In genomic region chr17:30104575-30105339, GRCh38 we compare ENCODE assay signal across 1 cellular context.
TF ChIP-seq lines count a peak whose summit lies in the region.

No MANE protein-coding gene starts in this region.

TF ChIP-seq in HepG2, 621 proteins besides CTCF, POLR2A, EP300 and RAD21 (continued from another document and continues in another):
- TF ChIP-seq, protein P1, sequence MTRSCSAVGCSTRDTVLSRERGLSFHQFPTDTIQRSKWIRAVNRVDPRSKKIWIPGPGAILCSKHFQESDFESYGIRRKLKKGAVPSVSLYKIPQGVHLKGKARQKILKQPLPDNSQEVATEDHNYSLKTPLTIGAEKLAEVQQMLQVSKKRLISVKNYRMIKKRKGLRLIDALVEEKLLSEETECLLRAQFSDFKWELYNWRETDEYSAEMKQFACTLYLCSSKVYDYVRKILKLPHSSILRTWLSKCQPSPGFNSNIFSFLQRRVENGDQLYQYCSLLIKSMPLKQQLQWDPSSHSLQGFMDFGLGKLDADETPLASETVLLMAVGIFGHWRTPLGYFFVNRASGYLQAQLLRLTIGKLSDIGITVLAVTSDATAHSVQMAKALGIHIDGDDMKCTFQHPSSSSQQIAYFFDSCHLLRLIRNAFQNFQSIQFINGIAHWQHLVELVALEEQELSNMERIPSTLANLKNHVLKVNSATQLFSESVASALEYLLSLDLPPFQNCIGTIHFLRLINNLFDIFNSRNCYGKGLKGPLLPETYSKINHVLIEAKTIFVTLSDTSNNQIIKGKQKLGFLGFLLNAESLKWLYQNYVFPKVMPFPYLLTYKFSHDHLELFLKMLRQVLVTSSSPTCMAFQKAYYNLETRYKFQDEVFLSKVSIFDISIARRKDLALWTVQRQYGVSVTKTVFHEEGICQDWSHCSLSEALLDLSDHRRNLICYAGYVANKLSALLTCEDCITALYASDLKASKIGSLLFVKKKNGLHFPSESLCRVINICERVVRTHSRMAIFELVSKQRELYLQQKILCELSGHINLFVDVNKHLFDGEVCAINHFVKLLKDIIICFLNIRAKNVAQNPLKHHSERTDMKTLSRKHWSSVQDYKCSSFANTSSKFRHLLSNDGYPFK (CRISPR knock-in tag; IDR thresholded peaks at IDR 0.05; ENCODE audit: borderline replicate concordance): peak; percentile 19; the same call in 1 of the 2 replicates
- 0 out of 2 replicates have a peak, but pooled peaks have one; percentile 26 for TF ChIP-seq ZBTB33 (CRISPR knock-in tag; IDR thresholded peaks at IDR 0.05)
- no peak for TF ChIP-seq ZBTB3 (CRISPR knock-in tag; IDR thresholded peaks at IDR 0.05; ENCODE audit: borderline replicate concordance, low read depth)
- TF ChIP-seq, protein P2, sequence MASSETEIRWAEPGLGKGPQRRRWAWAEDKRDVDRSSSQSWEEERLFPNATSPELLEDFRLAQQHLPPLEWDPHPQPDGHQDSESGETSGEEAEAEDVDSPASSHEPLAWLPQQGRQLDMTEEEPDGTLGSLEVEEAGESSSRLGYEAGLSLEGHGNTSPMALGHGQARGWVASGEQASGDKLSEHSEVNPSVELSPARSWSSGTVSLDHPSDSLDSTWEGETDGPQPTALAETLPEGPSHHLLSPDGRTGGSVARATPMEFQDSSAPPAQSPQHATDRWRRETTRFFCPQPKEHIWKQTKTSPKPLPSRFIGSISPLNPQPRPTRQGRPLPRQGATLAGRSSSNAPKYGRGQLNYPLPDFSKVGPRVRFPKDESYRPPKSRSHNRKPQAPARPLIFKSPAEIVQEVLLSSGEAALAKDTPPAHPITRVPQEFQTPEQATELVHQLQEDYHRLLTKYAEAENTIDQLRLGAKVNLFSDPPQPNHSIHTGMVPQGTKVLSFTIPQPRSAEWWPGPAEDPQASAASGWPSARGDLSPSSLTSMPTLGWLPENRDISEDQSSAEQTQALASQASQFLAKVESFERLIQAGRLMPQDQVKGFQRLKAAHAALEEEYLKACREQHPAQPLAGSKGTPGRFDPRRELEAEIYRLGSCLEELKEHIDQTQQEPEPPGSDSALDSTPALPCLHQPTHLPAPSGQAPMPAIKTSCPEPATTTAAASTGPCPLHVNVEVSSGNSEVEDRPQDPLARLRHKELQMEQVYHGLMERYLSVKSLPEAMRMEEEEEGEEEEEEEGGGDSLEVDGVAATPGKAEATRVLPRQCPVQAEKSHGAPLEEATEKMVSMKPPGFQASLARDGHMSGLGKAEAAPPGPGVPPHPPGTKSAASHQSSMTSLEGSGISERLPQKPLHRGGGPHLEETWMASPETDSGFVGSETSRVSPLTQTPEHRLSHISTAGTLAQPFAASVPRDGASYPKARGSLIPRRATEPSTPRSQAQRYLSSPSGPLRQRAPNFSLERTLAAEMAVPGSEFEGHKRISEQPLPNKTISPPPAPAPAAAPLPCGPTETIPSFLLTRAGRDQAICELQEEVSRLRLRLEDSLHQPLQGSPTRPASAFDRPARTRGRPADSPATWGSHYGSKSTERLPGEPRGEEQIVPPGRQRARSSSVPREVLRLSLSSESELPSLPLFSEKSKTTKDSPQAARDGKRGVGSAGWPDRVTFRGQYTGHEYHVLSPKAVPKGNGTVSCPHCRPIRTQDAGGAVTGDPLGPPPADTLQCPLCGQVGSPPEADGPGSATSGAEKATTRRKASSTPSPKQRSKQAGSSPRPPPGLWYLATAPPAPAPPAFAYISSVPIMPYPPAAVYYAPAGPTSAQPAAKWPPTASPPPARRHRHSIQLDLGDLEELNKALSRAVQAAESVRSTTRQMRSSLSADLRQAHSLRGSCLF (CRISPR knock-in tag; IDR thresholded peaks at IDR 0.05; ENCODE audit: borderline replicate concordance): no peak
- no peak for TF ChIP-seq ZNF33A (CRISPR knock-in tag; IDR thresholded peaks at IDR 0.05; ENCODE audit: borderline replicate concordance)
- no peak for TF ChIP-seq ZNF496 (CRISPR knock-in tag; IDR thresholded peaks at IDR 0.05; ENCODE audit: insufficient replicate concordance)
- TF ChIP-seq, protein P3, sequence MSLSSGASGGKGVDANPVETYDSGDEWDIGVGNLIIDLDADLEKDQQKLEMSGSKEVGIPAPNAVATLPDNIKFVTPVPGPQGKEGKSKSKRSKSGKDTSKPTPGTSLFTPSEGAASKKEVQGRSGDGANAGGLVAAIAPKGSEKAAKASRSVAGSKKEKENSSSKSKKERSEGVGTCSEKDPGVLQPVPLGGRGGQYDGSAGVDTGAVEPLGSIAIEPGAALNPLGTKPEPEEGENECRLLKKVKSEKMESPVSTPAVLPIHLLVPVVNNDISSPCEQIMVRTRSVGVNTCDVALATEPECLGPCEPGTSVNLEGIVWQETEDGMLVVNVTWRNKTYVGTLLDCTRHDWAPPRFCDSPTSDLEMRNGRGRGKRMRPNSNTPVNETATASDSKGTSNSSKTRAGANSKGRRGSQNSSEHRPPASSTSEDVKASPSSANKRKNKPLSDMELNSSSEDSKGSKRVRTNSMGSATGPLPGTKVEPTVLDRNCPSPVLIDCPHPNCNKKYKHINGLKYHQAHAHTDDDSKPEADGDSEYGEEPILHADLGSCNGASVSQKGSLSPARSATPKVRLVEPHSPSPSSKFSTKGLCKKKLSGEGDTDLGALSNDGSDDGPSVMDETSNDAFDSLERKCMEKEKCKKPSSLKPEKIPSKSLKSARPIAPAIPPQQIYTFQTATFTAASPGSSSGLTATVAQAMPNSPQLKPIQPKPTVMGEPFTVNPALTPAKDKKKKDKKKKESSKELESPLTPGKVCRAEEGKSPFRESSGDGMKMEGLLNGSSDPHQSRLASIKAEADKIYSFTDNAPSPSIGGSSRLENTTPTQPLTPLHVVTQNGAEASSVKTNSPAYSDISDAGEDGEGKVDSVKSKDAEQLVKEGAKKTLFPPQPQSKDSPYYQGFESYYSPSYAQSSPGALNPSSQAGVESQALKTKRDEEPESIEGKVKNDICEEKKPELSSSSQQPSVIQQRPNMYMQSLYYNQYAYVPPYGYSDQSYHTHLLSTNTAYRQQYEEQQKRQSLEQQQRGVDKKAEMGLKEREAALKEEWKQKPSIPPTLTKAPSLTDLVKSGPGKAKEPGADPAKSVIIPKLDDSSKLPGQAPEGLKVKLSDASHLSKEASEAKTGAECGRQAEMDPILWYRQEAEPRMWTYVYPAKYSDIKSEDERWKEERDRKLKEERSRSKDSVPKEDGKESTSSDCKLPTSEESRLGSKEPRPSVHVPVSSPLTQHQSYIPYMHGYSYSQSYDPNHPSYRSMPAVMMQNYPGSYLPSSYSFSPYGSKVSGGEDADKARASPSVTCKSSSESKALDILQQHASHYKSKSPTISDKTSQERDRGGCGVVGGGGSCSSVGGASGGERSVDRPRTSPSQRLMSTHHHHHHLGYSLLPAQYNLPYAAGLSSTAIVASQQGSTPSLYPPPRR (CRISPR knock-in tag; IDR thresholded peaks at IDR 0.05; ENCODE audit: borderline replicate concordance): no peak
- no peak for TF ChIP-seq ZNF230 (CRISPR knock-in tag; IDR thresholded peaks at IDR 0.05)
- TF ChIP-seq, protein P4, sequence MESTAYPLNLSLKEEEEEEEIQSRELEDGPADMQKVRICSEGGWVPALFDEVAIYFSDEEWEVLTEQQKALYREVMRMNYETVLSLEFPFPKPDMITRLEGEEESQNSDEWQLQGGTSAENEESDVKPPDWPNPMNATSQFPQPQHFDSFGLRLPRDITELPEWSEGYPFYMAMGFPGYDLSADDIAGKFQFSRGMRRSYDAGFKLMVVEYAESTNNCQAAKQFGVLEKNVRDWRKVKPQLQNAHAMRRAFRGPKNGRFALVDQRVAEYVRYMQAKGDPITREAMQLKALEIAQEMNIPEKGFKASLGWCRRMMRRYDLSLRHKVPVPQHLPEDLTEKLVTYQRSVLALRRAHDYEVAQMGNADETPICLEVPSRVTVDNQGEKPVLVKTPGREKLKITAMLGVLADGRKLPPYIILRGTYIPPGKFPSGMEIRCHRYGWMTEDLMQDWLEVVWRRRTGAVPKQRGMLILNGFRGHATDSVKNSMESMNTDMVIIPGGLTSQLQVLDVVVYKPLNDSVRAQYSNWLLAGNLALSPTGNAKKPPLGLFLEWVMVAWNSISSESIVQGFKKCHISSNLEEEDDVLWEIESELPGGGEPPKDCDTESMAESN (CRISPR knock-in tag; conservative IDR thresholded peaks at IDR 0.05): peak; percentile 48; the same call in 1 of the 2 replicates
- TF ChIP-seq, protein P5, sequence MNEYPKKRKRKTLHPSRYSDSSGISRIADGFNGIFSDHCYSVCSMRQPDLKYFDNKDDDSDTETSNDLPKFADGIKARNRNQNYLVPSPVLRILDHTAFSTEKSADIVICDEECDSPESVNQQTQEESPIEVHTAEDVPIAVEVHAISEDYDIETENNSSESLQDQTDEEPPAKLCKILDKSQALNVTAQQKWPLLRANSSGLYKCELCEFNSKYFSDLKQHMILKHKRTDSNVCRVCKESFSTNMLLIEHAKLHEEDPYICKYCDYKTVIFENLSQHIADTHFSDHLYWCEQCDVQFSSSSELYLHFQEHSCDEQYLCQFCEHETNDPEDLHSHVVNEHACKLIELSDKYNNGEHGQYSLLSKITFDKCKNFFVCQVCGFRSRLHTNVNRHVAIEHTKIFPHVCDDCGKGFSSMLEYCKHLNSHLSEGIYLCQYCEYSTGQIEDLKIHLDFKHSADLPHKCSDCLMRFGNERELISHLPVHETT (CRISPR knock-in tag; conservative IDR thresholded peaks at IDR 0.05): no peak
- TF ChIP-seq ZGPAT (CRISPR knock-in tag; IDR thresholded peaks at IDR 0.05): peak; percentile 57; the same call in 1 of the 2 replicates
- TF ChIP-seq PRDM10 (CRISPR knock-in tag; IDR thresholded peaks at IDR 0.05; ENCODE audit: low read depth): 0 out of 2 replicates have a peak, but pooled peaks have one; percentile 19
- no peak; the same call in 1 of the 2 replicates for TF ChIP-seq ISL2 (CRISPR knock-in tag; IDR thresholded peaks at IDR 0.05)
- no peak for TF ChIP-seq ZSCAN30 (CRISPR knock-in tag; IDR thresholded peaks at IDR 0.05)
- TF ChIP-seq JDP2 (CRISPR knock-in tag; IDR thresholded peaks at IDR 0.05; ENCODE audit: borderline replicate concordance): no peak
- no peak for TF ChIP-seq HOXA5 (CRISPR knock-in tag; IDR thresholded peaks at IDR 0.05)
- 0 out of 2 replicates have a peak, but pooled peaks have one; percentile 28 for TF ChIP-seq SIN3A (IDR thresholded peaks at IDR 0.05; ENCODE audit: borderline replicate concordance, low read depth, low read length)
- TF ChIP-seq ERF (CRISPR knock-in tag; IDR thresholded peaks at IDR 0.05): no peak
- no peak for TF ChIP-seq HIVEP1 (CRISPR knock-in tag; IDR thresholded peaks at IDR 0.05)
- no peak for TF ChIP-seq ZNF224 (CRISPR knock-in tag; IDR thresholded peaks at IDR 0.05)
- no peak for TF ChIP-seq ZNF253 (CRISPR knock-in tag; IDR thresholded peaks at IDR 0.05; ENCODE audit: borderline replicate concordance)
- no peak for TF ChIP-seq CCDC6 (CRISPR knock-in tag; IDR thresholded peaks at IDR 0.05)
- no peak for TF ChIP-seq ZNF24 (IDR thresholded peaks at IDR 0.05)
- TF ChIP-seq SOX13 (IDR thresholded peaks at IDR 0.05): no peak
- TF ChIP-seq SOX13 (CRISPR knock-in tag; conservative IDR thresholded peaks at IDR 0.05 in 1 of 2, IDR thresholded peaks at IDR 0.05 in 1 of 2): peak in 1 of 2 experiments; percentile 82; a peak in 2 of 4 replicates
- TF ChIP-seq, protein P6, sequence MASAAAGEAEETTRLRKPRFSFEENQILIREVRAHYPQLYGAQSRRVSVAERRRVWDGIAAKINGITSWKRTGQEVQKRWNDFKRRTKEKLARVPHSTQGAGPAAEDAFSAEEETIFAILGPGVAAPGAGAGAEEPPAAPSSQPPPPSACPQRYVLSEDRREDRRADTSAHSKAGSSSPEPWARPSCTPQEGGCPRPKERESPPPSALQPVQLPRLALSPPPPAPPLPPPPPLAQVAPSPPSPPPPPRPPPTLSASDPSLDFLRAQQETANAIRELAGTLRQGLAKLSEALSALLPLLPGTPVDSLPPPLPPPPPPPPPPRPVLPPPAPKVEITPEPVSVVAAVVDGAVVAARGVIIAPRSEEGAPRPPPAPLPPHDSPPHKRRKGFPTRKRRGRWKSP (CRISPR knock-in tag; IDR thresholded peaks at IDR 0.05): peak; percentile 84; the same call in 1 of the 2 replicates
